In the genomic region with DNA sequence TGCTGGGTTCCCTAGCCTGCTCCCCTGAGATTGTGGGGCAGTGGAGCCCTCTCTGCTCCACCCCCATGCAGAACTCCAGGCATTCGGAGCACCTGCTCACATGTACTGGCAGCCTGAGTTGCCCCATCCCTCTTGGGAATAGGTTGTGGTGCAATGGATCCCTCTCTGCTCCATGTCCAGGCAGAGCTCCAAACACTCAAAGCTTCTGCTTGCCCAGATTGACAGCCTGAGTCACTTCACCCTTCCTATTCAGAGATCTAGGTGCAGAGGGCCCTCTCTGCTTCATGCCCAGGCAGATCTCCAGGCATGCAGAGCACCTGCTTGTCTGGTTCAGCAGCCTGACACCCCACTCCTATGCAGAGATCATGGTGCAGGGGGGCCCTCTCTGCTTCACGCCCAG, we compare ENCODE assay signal across 14 cellular contexts. TPM values are rescaled to one million over a fixed set of nuclear protein-coding genes. Genes with fewer than 3 reads are reported as not detected.
DNase-seq lines count a peak whose midpoint lies in the region; ATAC-seq and TF ChIP-seq lines count a peak whose summit lies in the region.
"Had no signal": no experiment of that assay in that cellular context is flagged by ENCODE, and none has a peak within 500 bp of the region (broad histone marks: within the 10 kb centered on the region; RNA-seq: fewer than 3 reads in every experiment).

No MANE protein-coding gene starts in this region.

- H3K27ac ChIP-seq in breast epithelium = no peak overlapping the region
- H3K27ac ChIP-seq in mammary epithelial cell (ENCODE audit: insufficient read depth, low read depth, low read length) = no peak overlapping the region

- no peaks in the 10 kb centered on the region for H3K4me1 ChIP-seq in breast epithelium
- peaks cover 14% of the 10 kb centered on the region for H3K4me1 ChIP-seq in mammary epithelial cell (ENCODE audit: insufficient read depth, low read length)
- H3K4me1 ChIP-seq in BE2C = no peaks in the 10 kb centered on the region

- no peaks in the 10 kb centered on the region for H4K20me1 ChIP-seq in mammary epithelial cell (ENCODE audit: insufficient read depth, low read length)

- POLR2A ChIA-PET in MCF 10A (lab: Yijun Ruan, JAX) = interaction anchor here (0.6 to 1.8 kb wide), 7 partner anchors 86 to 1955 kb away, joined by 3 to 7 read pairs (median 3); a partner anchor contains a TSS

- in situ Hi-C loops in mammary epithelial cell (cut with MboI; ENCODE audit: low sequenced_read_pairs in 2 of 2) = no loop called here

- H3K4me1 Mint-ChIP-seq in MCF 10A (ENCODE audit: insufficient read depth, unreplicated experiment) = peaks cover 7% of the 10 kb centered on the region
- no peaks in the 10 kb centered on the region for H3K4me1 Mint-ChIP-seq in type B pancreatic cell (ENCODE audit: unreplicated experiment)
- H3K4me1 Mint-ChIP-seq: memory B cell had no signal

- H3K79me2 ChIP-seq in mammary epithelial cell (ENCODE audit: insufficient read depth, low read length) = no peaks in the 10 kb centered on the region

- CTCF ChIA-PET in MCF 10A (lab: Yijun Ruan, JAX) (interaction anchor here (0.5 kb wide), 1 partner anchor 212 kb away, joined by 4 read pairs; no protein-coding TSS in a partner anchor), mammary epithelial cell (lab: Charles Lee; ENCODE audit: low non-redundant PET) (interaction anchor here (0.6 kb wide), 1 partner anchor 96 kb away, joined by 3 read pairs; no protein-coding TSS in a partner anchor)

- DNase-seq in MCF 10A (ENCODE audit: unreplicated experiment) (peak; percentile 65), breast epithelium (ENCODE audit: low spot score in 2 of 2) (no peak), mammary epithelial cell (peak; percentile 65), type B pancreatic cell (ENCODE audit: extremely low spot score, unreplicated experiment) (no peak), BE2C (no peak)
- no peak for DNase-seq in stimulated activated naive CD4-positive, alpha-beta T cell treated with Interleukin-2 at 50 U/mL for 16 hours (lab: John Stamatoyannopoulos, UW)
- DNase-seq in activated naive CD4-positive, alpha-beta T cell treated with anti-CD3 and anti-CD28 coated beads, Interleukin-2, amount 50 U/mL, for 16 hours = no peak
- DNase-seq: ACHN, activated gamma-delta T cell had no signal

- H3K4me2 ChIP-seq in mammary epithelial cell (ENCODE audit: insufficient read depth, low read depth, low read length) = peak overlapping the region; percentile 58

- dilution Hi-C loops in mammary epithelial cell (cut with HindIII; ENCODE audit: low sequenced_read_pairs) = loop anchor here (5.0 kb wide), 1 partner anchor 52 kb away; no protein-coding TSS in a partner anchor

- no peak overlapping the region for H3K4me3 ChIP-seq in breast epithelium
- no peak overlapping the region for H3K4me3 ChIP-seq in mammary epithelial cell (replicated peaks in 1 of 3; ENCODE audit: insufficient read depth in 1 of 3, low read depth in 2 of 3, low read length in 3 of 3)
- no peak overlapping the region for H3K4me3 ChIP-seq in BE2C (ENCODE audit: low read depth, low read length)

- no peaks in the 10 kb centered on the region for H3K9me3 Mint-ChIP-seq in MCF 10A (ENCODE audit: unreplicated experiment)
- H3K9me3 Mint-ChIP-seq in type B pancreatic cell = peaks cover 9% of the 10 kb centered on the region

- 50% methylated on average over 1 of the region's 2 CpGs for WGBS in mammary epithelial cell (ENCODE audit: low coverage, missing lambda C conversion rate)

- peak overlapping the region; percentile 53 for H2AFZ ChIP-seq in mammary epithelial cell (ENCODE audit: low read depth, low read length)

- no peak for TF ChIP-seq POLR2A in breast epithelium (IDR thresholded peaks at IDR 0.05)

- peaks cover 3 to 5% of the 10 kb centered on the region in 2 donors for H3K9me3 ChIP-seq in breast epithelium
- peaks cover 6% of the 10 kb centered on the region for H3K9me3 ChIP-seq in mammary epithelial cell (replicated peaks; ENCODE audit: insufficient read depth, low read length)
- no peaks in the 10 kb centered on the region for H3K9me3 ChIP-seq in BE2C

- H3K9ac ChIP-seq in mammary epithelial cell (ENCODE audit: insufficient read depth, low read length) = no peak overlapping the region

- intact Hi-C loops in MCF 10A (cut with micrococcal nuclease) = no loop called here
- intact Hi-C loops in breast epithelium (cut with DNase I; ENCODE audit: low total_unique reads) = no loop called here
- intact Hi-C loops in mammary epithelial cell (cut with micrococcal nuclease) = no loop called here

- H3K4me3 Mint-ChIP-seq in MCF 10A (ENCODE audit: unreplicated experiment) (no peak overlapping the region), type B pancreatic cell (no peak overlapping the region)
- H3K4me3 Mint-ChIP-seq: memory B cell had no signal

- no peak for TF ChIP-seq CTCF in MCF 10A (IDR thresholded peaks at IDR 0.05; ENCODE audit: unreplicated experiment)
- no peak for TF ChIP-seq CTCF in breast epithelium (IDR thresholded peaks at IDR 0.05)
- TF ChIP-seq CTCF in mammary epithelial cell (conservative IDR thresholded peaks at IDR 0.05 in 1 of 2, IDR thresholded peaks at IDR 0.05 in 1 of 2; ENCODE audit: extremely low read depth in 1 of 2, insufficient read depth in 1 of 2, low read depth in 1 of 2, low read length in 2 of 2) = no peak
- no peak for TF ChIP-seq CTCF in type B pancreatic cell (conservative IDR thresholded peaks at IDR 0.05)
- no peak for TF ChIP-seq CTCF in BE2C (IDR thresholded peaks at IDR 0.05; ENCODE audit: low read depth, low read length)

- no peak overlapping the region for H3K27ac Mint-ChIP-seq in MCF 10A (ENCODE audit: low read depth, unreplicated experiment)
- peak overlapping the region; percentile 76 for H3K27ac Mint-ChIP-seq in type B pancreatic cell
- H3K27ac Mint-ChIP-seq: memory B cell had no signal

- H3K36me3 Mint-ChIP-seq in MCF 10A (ENCODE audit: insufficient read depth, unreplicated experiment) (peaks cover 6% of the 10 kb centered on the region), type B pancreatic cell (no peaks in the 10 kb centered on the region)

- BruUV-seq in MCF 10A (replicated peaks; lab: Mats Ljungman, UMichigan) (no TSS peak), mammary epithelial cell (replicated peaks; lab: Mats Ljungman, UMichigan) (no TSS peak)

- peaks cover 0 to 50% of the 10 kb centered on the region in 2 donors for H3K27me3 ChIP-seq in breast epithelium
- H3K27me3 ChIP-seq in mammary epithelial cell (ENCODE audit: insufficient read depth, low read length) = no peaks in the 10 kb centered on the region
- no peaks in the 10 kb centered on the region for H3K27me3 ChIP-seq in BE2C

- peaks cover 26% of the 10 kb centered on the region for H3K27me3 Mint-ChIP-seq in MCF 10A (ENCODE audit: insufficient read depth, unreplicated experiment)
- H3K27me3 Mint-ChIP-seq in type B pancreatic cell = no peaks in the 10 kb centered on the region

- ATAC-seq in HG03460 (IDR thresholded peaks at IDR 0.05; ENCODE audit: unreplicated experiment) = peak; percentile 23

- H3K36me3 ChIP-seq in breast epithelium (no peaks in the 10 kb centered on the region), mammary epithelial cell (ENCODE audit: insufficient read depth, low read length) (no peaks in the 10 kb centered on the region), BE2C (no peaks in the 10 kb centered on the region)

RNA-seq across cellular contexts. Expression of a gene that starts 18.6 kb away (rescaled TPM):
- total RNA-seq in MCF 10A (2022) (not detected in 2 replicates), breast epithelium (not detected), mammary epithelial cell (not detected), type B pancreatic cell (ENCODE audit: low replicate concordance) (not detected in 2 replicates)
- polyA plus RNA-seq in mammary epithelial cell = not detected
- not detected for polyA minus RNA-seq in mammary epithelial cell
- polyA plus RNA-seq in BE2C (2012; ENCODE audit: insufficient read depth, insufficient read length, low read depth) = not detected
- total RNA-seq: endothelial cell of umbilical vein; omental fat pad; T-helper 2 cell treated with Interferon-gamma antibody and Interleukin-4, amounts not matched to agents 100 ng/mL and 5 ng/mL, for 36 hours had no signal
- polyA plus RNA-seq: endothelial cell of umbilical vein had no signal

RNA-seq across cellular contexts. Expression of a gene that starts 44.1 kb away (rescaled TPM):
- total RNA-seq in MCF 10A (2022) (1.2 and 1.8 TPM in 2 replicates), breast epithelium (not detected), mammary epithelial cell (1 to 10 TPM in 1 of 2 donors, under 1 TPM in 1; 0.83 to 3.5 TPM), type B pancreatic cell (ENCODE audit: low replicate concordance) (33.2 and 71.0 TPM in 2 replicates)
- 1.6 TPM for polyA plus RNA-seq in mammary epithelial cell
- polyA minus RNA-seq in mammary epithelial cell = 0.62 TPM
- polyA plus RNA-seq in BE2C (2012; ENCODE audit: insufficient read depth, insufficient read length, low read depth) = 0.14 TPM

Comparison
In these comparisons a context has a peak if more than half of its experiments do, and no peak if none do; other contexts are left out.
1. DNase-seq: peak in MCF 10A (single experiment) and mammary epithelial cell (single experiment); none in breast epithelium (0 of 2), type B pancreatic cell (single experiment), stimulated activated naive CD4-positive, alpha-beta T cell treated with Interleukin-2 at 50 U/mL for 16 hours (single experiment), BE2C (single experiment) and activated naive CD4-positive, alpha-beta T cell treated with anti-CD3 and anti-CD28 coated beads, Interleukin-2, amount 50 U/mL, for 16 hours (single experiment).